ENCODE assay signal across 15 cellular contexts in genomic region chr20:17646901-17647301, GRCh38. TPM values are rescaled to one million over a fixed set of nuclear protein-coding genes. Genes with fewer than 3 reads are reported as not detected.
A peak's percentile ranks its signal among the peaks of the same experiment; 100 is the strongest.
DNase-seq lines count a peak whose midpoint lies in the region; ATAC-seq, FAIRE-seq and TF ChIP-seq lines count a peak whose summit lies in the region.
"Had no signal": no experiment of that assay in that cellular context is flagged by ENCODE, and none has a peak within 500 bp of the region (broad histone marks: within the 10 kb centered on the region; RNA-seq: fewer than 3 reads in every experiment).

No MANE protein-coding gene starts in this region.

- intact Hi-C loops in mucosa of descending colon (cut with DNase I, micrococcal nuclease) = no loop called here

- TF ChIP-seq CTCF in mucosa of descending colon (IDR thresholded peaks at IDR 0.05) = no peak

- no peaks in the 10 kb centered on the region for H3K27me3 ChIP-seq in BLaER1
- H3K27me3 ChIP-seq: upper lobe of left lung had no signal

- H3K36me3 ChIP-seq in BLaER1 (peaks cover 13% of the 10 kb centered on the region), mucosa of descending colon (ENCODE audit: low read depth) (peaks cover 5% of the 10 kb centered on the region)

- DNase-seq in NAMALWA (ENCODE audit: low spot score) (peak; percentile 10), T-helper 17 cell (no peak), mucosa of descending colon (peak in 2 of 3 donors; percentile 28 to 47), NCI-H748 (lab: John Stamatoyannopoulos, UW; ENCODE audit: unreplicated experiment) (no peak), GM12891 (ENCODE audit: insufficient read length, low spot score) (no peak)
- no peak for DNase-seq in activated CD4-positive, CD25-positive, alpha-beta regulatory T cell treated with anti-CD3 and anti-CD28 coated beads, Interleukin-2, amount 50 U/mL, for 72 hours
- no peak for DNase-seq in activated T-cell treated with anti-CD3 and anti-CD28 coated beads, Interleukin-2, amount 50 U/mL, for 1 hour
- DNase-seq: C1 segment of cervical spinal cord, erythroblast, MM.1S, T-cell, upper lobe of left lung had no signal

- no peak for ATAC-seq in T-helper 17 cell
- ATAC-seq in mucosa of descending colon = peak; percentile 16
- ATAC-seq: T-cell had no signal

- H3K36me3 Mint-ChIP-seq in T-helper 17 cell (ENCODE audit: low read depth) = no peaks in the 10 kb centered on the region
- H3K36me3 Mint-ChIP-seq: T-cell had no signal

- no peaks in the 10 kb centered on the region for H3K9me3 ChIP-seq in BLaER1
- H3K9me3 ChIP-seq in T-helper 17 cell (ENCODE audit: control insufficient read depth, low read length, poor library complexity, severe bottlenecking) = no peaks in the 10 kb centered on the region
- H3K9me3 ChIP-seq in mucosa of descending colon = no peaks in the 10 kb centered on the region
- H3K9me3 ChIP-seq: upper lobe of left lung had no signal

- peaks cover 4% of the 10 kb centered on the region for H3K4me1 Mint-ChIP-seq in T-helper 17 cell

- H3K4me1 ChIP-seq in BLaER1 = peaks cover 100% of the 10 kb centered on the region
- peaks cover 70% of the 10 kb centered on the region for H3K4me1 ChIP-seq in mucosa of descending colon (ENCODE audit: low read depth)

- no peak for TF ChIP-seq POLR2A in GM12891 (IDR thresholded peaks at IDR 0.05; ENCODE audit: low read depth, low read length)

- H3K27me3 Mint-ChIP-seq in T-helper 17 cell = no peaks in the 10 kb centered on the region
- H3K27me3 Mint-ChIP-seq: T-cell had no signal

- peak overlapping the region; percentile 2; the same call in 1 of the 2 replicates for H3K4me3 ChIP-seq in BLaER1
- H3K4me3 ChIP-seq in mucosa of descending colon = no peak overlapping the region
- H3K4me3 ChIP-seq: upper lobe of left lung had no signal

- H4K20me1 ChIP-seq in BLaER1 = no peaks in the 10 kb centered on the region

- peak overlapping the region; percentile 6 for H3K27ac Mint-ChIP-seq in T-helper 17 cell
- H3K27ac Mint-ChIP-seq: T-cell had no signal

- FAIRE-seq in GM12891 (lab: Jason Lieb, UNC) = no peak

- peak overlapping the region; percentile 100 for H3K27ac ChIP-seq in BLaER1

- no peak overlapping the region for H3K4me3 Mint-ChIP-seq in T-helper 17 cell
- H3K4me3 Mint-ChIP-seq: T-cell had no signal

- peak overlapping the region; percentile 96 for H3K4me2 ChIP-seq in BLaER1

- peak overlapping the region; percentile 92 for H3K9ac ChIP-seq in BLaER1

TF ChIP-seq in GM12891, 5 proteins besides CTCF, POLR2A, EP300 and RAD21:
- TF ChIP-seq POU2F2 (IDR thresholded peaks at IDR 0.05; ENCODE audit: low read depth, low read length) (no peak), PAX5 (IDR thresholded peaks at IDR 0.05; ENCODE audit: insufficient read depth, low read length, severe bottlenecking) (no peak), SPI1 (IDR thresholded peaks at IDR 0.05; ENCODE audit: low read depth, low read length) (no peak), TAF1 (IDR thresholded peaks at IDR 0.05; ENCODE audit: low read depth, low read length) (no peak), POLR2AphosphoS5 (IDR thresholded peaks at IDR 0.05; ENCODE audit: low read depth, low read length) (no peak)

RNA-seq across cellular contexts. Expression of gene RRBP1, which starts 35.1 kb away (rescaled TPM):
- total RNA-seq in T-helper 17 cell (10 to 100 TPM; 31.4 to 37.8 TPM), mucosa of descending colon (100 to 1,000 TPM; 210 to 402 (median 377) TPM)
- 32.6 TPM for polyA plus RNA-seq in GM12891 (2012; ENCODE audit: low read depth, missing spikeins)

RNA-seq across cellular contexts. Expression of gene BANF2, which starts 52.9 kb away (rescaled TPM):
- total RNA-seq in T-helper 17 cell = not detected
- not detected for total RNA-seq in mucosa of descending colon
- not detected for polyA plus RNA-seq in GM12891 (2012; ENCODE audit: low read depth, missing spikeins)
- total RNA-seq: kidney epithelial cell, omental fat pad, T-cell, upper lobe of left lung had no signal

Comparison
In these comparisons a context has a peak if more than half of its experiments do, and no peak if none do; other contexts are left out.
1. DNase-seq: peak in NAMALWA (single experiment) and mucosa of descending colon (2 of 3); none in T-helper 17 cell (0 of 3), NCI-H748 (single experiment), activated CD4-positive, CD25-positive, alpha-beta regulatory T cell treated with anti-CD3 and anti-CD28 coated beads, Interleukin-2, amount 50 U/mL, for 72 hours (single experiment), activated T-cell treated with anti-CD3 and anti-CD28 coated beads, Interleukin-2, amount 50 U/mL, for 1 hour (single experiment) and GM12891 (single experiment).
2. RNA of gene RRBP1, which starts 35.1 kb away (total RNA-seq): 210 to 402 TPM in mucosa of descending colon; 31.4 to 37.8 TPM in T-helper 17 cell; every median in the first group is over 4 times any median in the second.